ENCODE assay signal across 1 cellular context in the genomic region with DNA sequence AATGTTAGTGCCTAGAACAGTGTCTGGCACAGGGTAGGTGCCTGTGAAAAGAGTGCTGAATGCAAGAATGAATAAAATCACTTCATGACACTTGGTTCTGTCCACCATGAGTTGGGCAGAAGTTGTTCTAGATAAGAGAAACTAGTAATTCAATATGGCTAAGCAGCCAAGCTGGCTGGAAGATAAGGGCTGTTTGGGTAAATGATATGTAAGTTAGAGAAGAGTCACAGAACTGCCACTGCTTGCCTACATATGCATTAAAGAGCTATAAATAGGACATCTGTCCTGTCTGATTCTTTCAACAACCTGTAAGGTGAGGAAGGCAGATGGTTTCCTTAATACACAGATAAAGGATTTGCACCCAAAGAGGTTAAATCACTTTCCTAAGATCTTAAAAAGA.
TF ChIP-seq lines count a peak whose summit lies in the region.

No MANE protein-coding gene starts in this region.

TF ChIP-seq in K562, 482 proteins besides CTCF, POLR2A, EP300 and RAD21 (continued from another document and continues in another):
- TF ChIP-seq YY1 (IDR thresholded peaks at IDR 0.05; ENCODE audit: borderline replicate concordance in 1 of 3, control insufficient read depth in 1 of 3, extremely low read depth in 1 of 3, insufficient read depth in 3 of 3, insufficient read length in 1 of 3, insufficient replicate concordance in 2 of 3, low read depth in 1 of 3, low read length in 2 of 3): no peak
- TF ChIP-seq, protein P1, sequence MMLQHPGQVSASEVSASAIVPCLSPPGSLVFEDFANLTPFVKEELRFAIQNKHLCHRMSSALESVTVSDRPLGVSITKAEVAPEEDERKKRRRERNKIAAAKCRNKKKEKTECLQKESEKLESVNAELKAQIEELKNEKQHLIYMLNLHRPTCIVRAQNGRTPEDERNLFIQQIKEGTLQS (IDR thresholded peaks at IDR 0.05): peak; percentile 31; the same call in 1 of the 2 replicates
- TF ChIP-seq, protein P1 (CRISPR knock-in tag; conservative IDR thresholded peaks at IDR 0.05): no peak
- TF ChIP-seq HDAC2 (IDR thresholded peaks at IDR 0.05): peak; percentile 97
- TF ChIP-seq SMAD4 (CRISPR knock-in tag; conservative IDR thresholded peaks at IDR 0.05): peak; percentile 91
- TF ChIP-seq DPF2 (IDR thresholded peaks at IDR 0.05): peak; percentile 86
- TF ChIP-seq PHF21A (IDR thresholded peaks at IDR 0.05; ENCODE audit: borderline replicate concordance, low read depth): no peak
- no peak for TF ChIP-seq MXI1 (IDR thresholded peaks at IDR 0.05; ENCODE audit: low read depth, low read length)
- TF ChIP-seq, protein P2, sequence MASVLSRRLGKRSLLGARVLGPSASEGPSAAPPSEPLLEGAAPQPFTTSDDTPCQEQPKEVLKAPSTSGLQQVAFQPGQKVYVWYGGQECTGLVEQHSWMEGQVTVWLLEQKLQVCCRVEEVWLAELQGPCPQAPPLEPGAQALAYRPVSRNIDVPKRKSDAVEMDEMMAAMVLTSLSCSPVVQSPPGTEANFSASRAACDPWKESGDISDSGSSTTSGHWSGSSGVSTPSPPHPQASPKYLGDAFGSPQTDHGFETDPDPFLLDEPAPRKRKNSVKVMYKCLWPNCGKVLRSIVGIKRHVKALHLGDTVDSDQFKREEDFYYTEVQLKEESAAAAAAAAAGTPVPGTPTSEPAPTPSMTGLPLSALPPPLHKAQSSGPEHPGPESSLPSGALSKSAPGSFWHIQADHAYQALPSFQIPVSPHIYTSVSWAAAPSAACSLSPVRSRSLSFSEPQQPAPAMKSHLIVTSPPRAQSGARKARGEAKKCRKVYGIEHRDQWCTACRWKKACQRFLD (CRISPR knock-in tag; IDR thresholded peaks at IDR 0.05): peak; percentile 92
- TF ChIP-seq ZNF445 (CRISPR knock-in tag; IDR thresholded peaks at IDR 0.05; ENCODE audit: low read depth): no peak
- no peak for TF ChIP-seq ILK (tag; IDR thresholded peaks at IDR 0.05; ENCODE audit: borderline replicate concordance, low read depth)
- TF ChIP-seq STAT5A (IDR thresholded peaks at IDR 0.05; ENCODE audit: borderline replicate concordance, low read length): peak; percentile 90
- TF ChIP-seq SMARCA4 (IDR thresholded peaks at IDR 0.05): peak; percentile 89
- TF ChIP-seq JUND (IDR thresholded peaks at IDR 0.05; ENCODE audit: borderline replicate concordance, low read depth, low read length): no peak
- TF ChIP-seq JUND (tag; IDR thresholded peaks at IDR 0.05; ENCODE audit: borderline replicate concordance, low read depth, low read length): no peak; the same call in 2 of the 3 replicates
- TF ChIP-seq MYBL2 (IDR thresholded peaks at IDR 0.05; ENCODE audit: low read depth): no peak
- no peak for TF ChIP-seq MYBL2 (CRISPR knock-in tag; IDR thresholded peaks at IDR 0.05; ENCODE audit: borderline replicate concordance)
- TF ChIP-seq RBM34 (IDR thresholded peaks at IDR 0.05; ENCODE audit: borderline replicate concordance, insufficient read depth, low read length): no peak
- TF ChIP-seq, protein P3, sequence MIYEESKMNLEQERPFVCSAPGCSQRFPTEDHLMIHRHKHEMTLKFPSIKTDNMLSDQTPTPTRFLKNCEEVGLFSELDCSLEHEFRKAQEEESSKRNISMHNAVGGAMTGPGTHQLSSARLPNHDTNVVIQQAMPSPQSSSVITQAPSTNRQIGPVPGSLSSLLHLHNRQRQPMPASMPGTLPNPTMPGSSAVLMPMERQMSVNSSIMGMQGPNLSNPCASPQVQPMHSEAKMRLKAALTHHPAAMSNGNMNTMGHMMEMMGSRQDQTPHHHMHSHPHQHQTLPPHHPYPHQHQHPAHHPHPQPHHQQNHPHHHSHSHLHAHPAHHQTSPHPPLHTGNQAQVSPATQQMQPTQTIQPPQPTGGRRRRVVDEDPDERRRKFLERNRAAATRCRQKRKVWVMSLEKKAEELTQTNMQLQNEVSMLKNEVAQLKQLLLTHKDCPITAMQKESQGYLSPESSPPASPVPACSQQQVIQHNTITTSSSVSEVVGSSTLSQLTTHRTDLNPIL (CRISPR knock-in tag; IDR thresholded peaks at IDR 0.05): no peak
- TF ChIP-seq ETV1 (tag; conservative IDR thresholded peaks at IDR 0.05; ENCODE audit: low read depth): peak; percentile 24; the same call in 1 of the 2 replicates
- peak; percentile 55; the same call in 1 of the 2 replicates for TF ChIP-seq LEF1 (IDR thresholded peaks at IDR 0.05)
- no peak for TF ChIP-seq ZNF76 (CRISPR knock-in tag; IDR thresholded peaks at IDR 0.05; ENCODE audit: borderline replicate concordance)
- no peak for TF ChIP-seq YBX1 (IDR thresholded peaks at IDR 0.05)
- peak; percentile 96 for TF ChIP-seq PML (IDR thresholded peaks at IDR 0.05; ENCODE audit: low read length)
- no peak for TF ChIP-seq MAFF (IDR thresholded peaks at IDR 0.05; ENCODE audit: low read length)
- TF ChIP-seq, protein P4, sequence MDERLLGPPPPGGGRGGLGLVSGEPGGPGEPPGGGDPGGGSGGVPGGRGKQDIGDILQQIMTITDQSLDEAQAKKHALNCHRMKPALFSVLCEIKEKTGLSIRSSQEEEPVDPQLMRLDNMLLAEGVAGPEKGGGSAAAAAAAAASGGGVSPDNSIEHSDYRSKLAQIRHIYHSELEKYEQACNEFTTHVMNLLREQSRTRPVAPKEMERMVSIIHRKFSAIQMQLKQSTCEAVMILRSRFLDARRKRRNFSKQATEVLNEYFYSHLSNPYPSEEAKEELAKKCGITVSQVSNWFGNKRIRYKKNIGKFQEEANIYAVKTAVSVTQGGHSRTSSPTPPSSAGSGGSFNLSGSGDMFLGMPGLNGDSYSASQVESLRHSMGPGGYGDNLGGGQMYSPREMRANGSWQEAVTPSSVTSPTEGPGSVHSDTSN (CRISPR knock-in tag; IDR thresholded peaks at IDR 0.05; ENCODE audit: low read depth): no peak
- TF ChIP-seq, protein P4 (tag; conservative IDR thresholded peaks at IDR 0.05; ENCODE audit: low read depth): peak; percentile 71
- peak; percentile 76; the same call in 1 of the 2 replicates for TF ChIP-seq ZNF584 (CRISPR knock-in tag; IDR thresholded peaks at IDR 0.05; ENCODE audit: low read depth)
- no peak for TF ChIP-seq TRIM28 (IDR thresholded peaks at IDR 0.05)
- 0 out of 2 replicates have a peak, but pooled peaks have one; percentile 33 for TF ChIP-seq CREB1 (IDR thresholded peaks at IDR 0.05)
- no peak for TF ChIP-seq CREB1 (CRISPR knock-in tag; IDR thresholded peaks at IDR 0.05)
- no peak for TF ChIP-seq ZNF444 (CRISPR knock-in tag; IDR thresholded peaks at IDR 0.05)
- TF ChIP-seq, protein P5, sequence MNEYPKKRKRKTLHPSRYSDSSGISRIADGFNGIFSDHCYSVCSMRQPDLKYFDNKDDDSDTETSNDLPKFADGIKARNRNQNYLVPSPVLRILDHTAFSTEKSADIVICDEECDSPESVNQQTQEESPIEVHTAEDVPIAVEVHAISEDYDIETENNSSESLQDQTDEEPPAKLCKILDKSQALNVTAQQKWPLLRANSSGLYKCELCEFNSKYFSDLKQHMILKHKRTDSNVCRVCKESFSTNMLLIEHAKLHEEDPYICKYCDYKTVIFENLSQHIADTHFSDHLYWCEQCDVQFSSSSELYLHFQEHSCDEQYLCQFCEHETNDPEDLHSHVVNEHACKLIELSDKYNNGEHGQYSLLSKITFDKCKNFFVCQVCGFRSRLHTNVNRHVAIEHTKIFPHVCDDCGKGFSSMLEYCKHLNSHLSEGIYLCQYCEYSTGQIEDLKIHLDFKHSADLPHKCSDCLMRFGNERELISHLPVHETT (CRISPR knock-in tag; conservative IDR thresholded peaks at IDR 0.05 in 1 of 2, IDR thresholded peaks at IDR 0.05 in 1 of 2): peak in 1 of 2 experiments; percentile 80; a peak in 2 of 4 replicates
- peak; percentile 98 to 99 for TF ChIP-seq KDM1A (IDR thresholded peaks at IDR 0.05)
- TF ChIP-seq ZEB2 (IDR thresholded peaks at IDR 0.05): peak; percentile 84
- no peak for TF ChIP-seq ELF4 (CRISPR knock-in tag; IDR thresholded peaks at IDR 0.05)
- peak; percentile 72 for TF ChIP-seq ZNF197 (CRISPR knock-in tag; IDR thresholded peaks at IDR 0.05; ENCODE audit: low read depth)
- TF ChIP-seq, protein P6, sequence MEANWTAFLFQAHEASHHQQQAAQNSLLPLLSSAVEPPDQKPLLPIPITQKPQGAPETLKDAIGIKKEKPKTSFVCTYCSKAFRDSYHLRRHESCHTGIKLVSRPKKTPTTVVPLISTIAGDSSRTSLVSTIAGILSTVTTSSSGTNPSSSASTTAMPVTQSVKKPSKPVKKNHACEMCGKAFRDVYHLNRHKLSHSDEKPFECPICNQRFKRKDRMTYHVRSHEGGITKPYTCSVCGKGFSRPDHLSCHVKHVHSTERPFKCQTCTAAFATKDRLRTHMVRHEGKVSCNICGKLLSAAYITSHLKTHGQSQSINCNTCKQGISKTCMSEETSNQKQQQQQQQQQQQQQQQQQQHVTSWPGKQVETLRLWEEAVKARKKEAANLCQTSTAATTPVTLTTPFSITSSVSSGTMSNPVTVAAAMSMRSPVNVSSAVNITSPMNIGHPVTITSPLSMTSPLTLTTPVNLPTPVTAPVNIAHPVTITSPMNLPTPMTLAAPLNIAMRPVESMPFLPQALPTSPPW (CRISPR knock-in tag; IDR thresholded peaks at IDR 0.05): peak; percentile 52
- TF ChIP-seq DMBX1 (CRISPR knock-in tag; IDR thresholded peaks at IDR 0.05; ENCODE audit: borderline replicate concordance): peak; percentile 88
- no peak for TF ChIP-seq RBM25 (IDR thresholded peaks at IDR 0.05; ENCODE audit: low read depth, low read length, severe bottlenecking)
- TF ChIP-seq KHSRP (IDR thresholded peaks at IDR 0.05): peak; percentile 81
- TF ChIP-seq NR2F6 (CRISPR knock-in tag; IDR thresholded peaks at IDR 0.05): no peak
- TF ChIP-seq KAT7 (CRISPR knock-in tag; IDR thresholded peaks at IDR 0.05; ENCODE audit: borderline replicate concordance): no peak
- TF ChIP-seq, protein P7, sequence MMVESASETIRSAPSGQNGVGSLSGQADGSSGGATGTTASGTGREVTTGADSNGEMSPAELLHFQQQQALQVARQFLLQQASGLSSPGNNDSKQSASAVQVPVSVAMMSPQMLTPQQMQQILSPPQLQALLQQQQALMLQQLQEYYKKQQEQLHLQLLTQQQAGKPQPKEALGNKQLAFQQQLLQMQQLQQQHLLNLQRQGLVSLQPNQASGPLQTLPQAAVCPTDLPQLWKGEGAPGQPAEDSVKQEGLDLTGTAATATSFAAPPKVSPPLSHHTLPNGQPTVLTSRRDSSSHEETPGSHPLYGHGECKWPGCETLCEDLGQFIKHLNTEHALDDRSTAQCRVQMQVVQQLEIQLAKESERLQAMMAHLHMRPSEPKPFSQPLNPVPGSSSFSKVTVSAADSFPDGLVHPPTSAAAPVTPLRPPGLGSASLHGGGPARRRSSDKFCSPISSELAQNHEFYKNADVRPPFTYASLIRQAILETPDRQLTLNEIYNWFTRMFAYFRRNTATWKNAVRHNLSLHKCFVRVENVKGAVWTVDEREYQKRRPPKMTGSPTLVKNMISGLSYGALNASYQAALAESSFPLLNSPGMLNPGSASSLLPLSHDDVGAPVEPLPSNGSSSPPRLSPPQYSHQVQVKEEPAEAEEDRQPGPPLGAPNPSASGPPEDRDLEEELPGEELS (CRISPR knock-in tag; IDR thresholded peaks at IDR 0.05; ENCODE audit: borderline replicate concordance): no peak
- TF ChIP-seq, protein P8, sequence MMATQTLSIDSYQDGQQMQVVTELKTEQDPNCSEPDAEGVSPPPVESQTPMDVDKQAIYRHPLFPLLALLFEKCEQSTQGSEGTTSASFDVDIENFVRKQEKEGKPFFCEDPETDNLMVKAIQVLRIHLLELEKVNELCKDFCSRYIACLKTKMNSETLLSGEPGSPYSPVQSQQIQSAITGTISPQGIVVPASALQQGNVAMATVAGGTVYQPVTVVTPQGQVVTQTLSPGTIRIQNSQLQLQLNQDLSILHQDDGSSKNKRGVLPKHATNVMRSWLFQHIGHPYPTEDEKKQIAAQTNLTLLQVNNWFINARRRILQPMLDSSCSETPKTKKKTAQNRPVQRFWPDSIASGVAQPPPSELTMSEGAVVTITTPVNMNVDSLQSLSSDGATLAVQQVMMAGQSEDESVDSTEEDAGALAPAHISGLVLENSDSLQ (IDR thresholded peaks at IDR 0.05): peak; percentile 31; the same call in 1 of the 2 replicates
- TF ChIP-seq KLF10 (CRISPR knock-in tag; IDR thresholded peaks at IDR 0.05): no peak
- TF ChIP-seq ZNF143 (CRISPR knock-in tag; IDR thresholded peaks at IDR 0.05): no peak
- no peak for TF ChIP-seq SRF (CRISPR knock-in tag; IDR thresholded peaks at IDR 0.05)
- TF ChIP-seq, protein P9, sequence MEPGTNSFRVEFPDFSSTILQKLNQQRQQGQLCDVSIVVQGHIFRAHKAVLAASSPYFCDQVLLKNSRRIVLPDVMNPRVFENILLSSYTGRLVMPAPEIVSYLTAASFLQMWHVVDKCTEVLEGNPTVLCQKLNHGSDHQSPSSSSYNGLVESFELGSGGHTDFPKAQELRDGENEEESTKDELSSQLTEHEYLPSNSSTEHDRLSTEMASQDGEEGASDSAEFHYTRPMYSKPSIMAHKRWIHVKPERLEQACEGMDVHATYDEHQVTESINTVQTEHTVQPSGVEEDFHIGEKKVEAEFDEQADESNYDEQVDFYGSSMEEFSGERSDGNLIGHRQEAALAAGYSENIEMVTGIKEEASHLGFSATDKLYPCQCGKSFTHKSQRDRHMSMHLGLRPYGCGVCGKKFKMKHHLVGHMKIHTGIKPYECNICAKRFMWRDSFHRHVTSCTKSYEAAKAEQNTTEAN (CRISPR knock-in tag; IDR thresholded peaks at IDR 0.05): no peak
- peak; percentile 71; the same call in 1 of the 2 replicates for TF ChIP-seq ZNF175 (CRISPR knock-in tag; IDR thresholded peaks at IDR 0.05; ENCODE audit: low read depth)
- no peak for TF ChIP-seq SETDB1 (IDR thresholded peaks at IDR 0.05; ENCODE audit: low read length)
- no peak for TF ChIP-seq ZNF3 (CRISPR knock-in tag; IDR thresholded peaks at IDR 0.05)
- TF ChIP-seq ARID1B (IDR thresholded peaks at IDR 0.05): peak; percentile 96
- TF ChIP-seq BMI1 (IDR thresholded peaks at IDR 0.05; ENCODE audit: low read length): no peak
- TF ChIP-seq DDX20 (tag; IDR thresholded peaks at IDR 0.05; ENCODE audit: low read depth): no peak
